ENCODE assay signal across 22 cellular contexts in genomic region chr15:63918317-63918672, GRCh38.
DNase-seq lines count a peak whose midpoint lies in the region; ATAC-seq, FAIRE-seq and TF ChIP-seq lines count a peak whose summit lies in the region.
"Had no signal": no experiment of that assay in that cellular context is flagged by ENCODE, and none has a peak within 500 bp of the region (broad histone marks: within the 10 kb centered on the region; RNA-seq: fewer than 3 reads in every experiment).

No MANE protein-coding gene starts in this region.

- H4K91ac ChIP-seq in H9 (ENCODE audit: insufficient read length, low read depth, low read length), result no peak overlapping the region

- H2BK15ac ChIP-seq in H9 (ENCODE audit: low read depth, low read length), result no peak overlapping the region

- H3T11ph ChIP-seq in H9 (ENCODE audit: low read length), result no peak overlapping the region

- H4K20me1 ChIP-seq in H9 (ENCODE audit: control insufficient read depth, insufficient read depth, insufficient read length) (no peaks in the 10 kb centered on the region), HepG2 (ENCODE audit: insufficient read depth, low read length) (no peaks in the 10 kb centered on the region), smooth muscle cell (ENCODE audit: low read depth) (no peaks in the 10 kb centered on the region)

- no peak overlapping the region for H3K14ac ChIP-seq in H9 (ENCODE audit: insufficient read depth, low read length)

- no peaks in the 10 kb centered on the region for H3K27me3 Mint-ChIP-seq in H9 (ENCODE audit: low read depth)
- H3K27me3 Mint-ChIP-seq: activated naive CD8-positive, alpha-beta T cell; stimulated activated naive CD8-positive, alpha-beta T cell treated with anti-CD3 and anti-CD28 coated beads, Interleukin-15, Interleukin-2, amounts not matched to agents 100 ng/mL and 50 ng/mL, for 24 hours had no signal

- peaks cover 4% of the 10 kb centered on the region; the same call in 1 of the 2 replicates for H3K4me1 ChIP-seq in H9 (ENCODE audit: insufficient read depth, low read length)
- H3K4me1 ChIP-seq in HepG2 (ENCODE audit: insufficient read depth, low read length), result peaks cover 64% of the 10 kb centered on the region
- peaks cover 14% of the 10 kb centered on the region for H3K4me1 ChIP-seq in smooth muscle cell (ENCODE audit: low read depth)

- no peak overlapping the region for H2BK5ac ChIP-seq in H9 (ENCODE audit: insufficient read length, low read length)

- H3K4me1 Mint-ChIP-seq in H9, result peaks cover 32 to 50% of the 10 kb centered on the region in 2 experiments

- in situ Hi-C loops in HepG2 (cut with HindIII; ENCODE audit: extremely low pct_ligation_motif_present, low pct_unique_long_range_greater_than_20kb), result no loop called here

- no peaks in the 10 kb centered on the region for H3K79me2 ChIP-seq in H9 (ENCODE audit: insufficient read depth, low read length)
- no peaks in the 10 kb centered on the region for H3K79me2 ChIP-seq in HepG2 (ENCODE audit: insufficient read depth, low read length)
- H3K79me2 ChIP-seq in smooth muscle cell (ENCODE audit: low read depth), result no peaks in the 10 kb centered on the region

- no peak overlapping the region for H2BK120ac ChIP-seq in H9 (ENCODE audit: low read depth, low read length, poor library complexity, severe bottlenecking)

- H3K4me2 ChIP-seq in H9 (ENCODE audit: insufficient read depth, insufficient read length, low read length) (no peak overlapping the region), HepG2 (ENCODE audit: low read depth, low read length) (no peak overlapping the region; the same call in 1 of the 2 replicates), smooth muscle cell (no peak overlapping the region)

- TF ChIP-seq POLR2A in HepG2 (IDR thresholded peaks at IDR 0.05; ENCODE audit: insufficient read depth in 1 of 2, low read depth in 2 of 2, low read length in 2 of 2), result no peak

- H3K4me3 ChIP-seq in HepG2 (replicated peaks in 1 of 3; ENCODE audit: insufficient read depth in 1 of 3, low read depth in 2 of 3, low read length in 3 of 3), result no peak overlapping the region
- H3K4me3 ChIP-seq in coronary artery, result no peak overlapping the region
- H3K4me3 ChIP-seq in smooth muscle cell, result no peak overlapping the region
- H3K4me3 ChIP-seq: SJSA1, upper lobe of left lung had no signal

- no peaks in the 10 kb centered on the region for H3K23me2 ChIP-seq in H9 (ENCODE audit: insufficient read length, low read depth, low read length, poor library complexity, severe bottlenecking)

- H3K4ac ChIP-seq in H9 (ENCODE audit: low read depth, low read length), result no peak overlapping the region

- no TSS peak for BruUV-seq in HepG2 (replicated peaks; lab: Mats Ljungman, UMichigan)

- no peak for TF ChIP-seq CTCF in H9 (conservative IDR thresholded peaks at IDR 0.05)
- TF ChIP-seq CTCF in HepG2 (CRISPR knock-in tag; IDR thresholded peaks at IDR 0.05), result no peak
- TF ChIP-seq CTCF in coronary artery (IDR thresholded peaks at IDR 0.05), result no peak
- no peak for TF ChIP-seq CTCF in smooth muscle cell (IDR thresholded peaks at IDR 0.05; ENCODE audit: borderline replicate concordance, insufficient read depth, poor library complexity, severe bottlenecking)

- no peak for FAIRE-seq in HepG2 (lab: Jason Lieb, UNC)
- FAIRE-seq: frontal cortex, GM19239, H54 had no signal

- DNase-seq in COLO668 (lab: John Stamatoyannopoulos, UW; ENCODE audit: unreplicated experiment) (peak; percentile 82), H9 (peak; percentile 69), NCI-H774 (lab: John Stamatoyannopoulos, UW) (peak; percentile 86), HepG2 (ENCODE audit: low spot score) (no peak), coronary artery (ENCODE audit: low spot score) (no peak), smooth muscle cell (lab: John Stamatoyannopoulos, UW; ENCODE audit: unreplicated experiment) (no peak)
- DNase-seq: activated CD4-positive, CD25-positive, alpha-beta regulatory T cell; activated CD8-positive, alpha-beta T cell treated with anti-CD3 and anti-CD28 coated beads, Interleukin-2, amount 10 ng/mL, durations not matched to agents 7 days and 5 days; CD8-positive, alpha-beta memory T cell; IMR-90; midbrain; stimulated activated CD4-positive, alpha-beta T cell treated with anti-CD3 and anti-CD28 coated beads, Interleukin-1b, Interleukin-23, amount 100 ng/mL, for 48 hours had no signal

- no peaks in the 10 kb centered on the region for H3K27me3 ChIP-seq in H9 (ENCODE audit: insufficient read depth, low read length)
- H3K27me3 ChIP-seq in HepG2 (ENCODE audit: control insufficient read depth in 1 of 2, insufficient read depth in 2 of 2, low read length in 2 of 2), result peaks cover 0 to 2% of the 10 kb centered on the region in 2 experiments; a peak in 3 of 5 replicates
- H3K27me3 ChIP-seq in smooth muscle cell (ENCODE audit: low read depth), result no peaks in the 10 kb centered on the region
- H3K27me3 ChIP-seq: SJSA1, upper lobe of left lung had no signal

- no peak for TF ChIP-seq RAD21 in HepG2 (CRISPR knock-in tag; IDR thresholded peaks at IDR 0.05)

- ATAC-seq in HepG2, result no peak; the same call in 2 of the 3 replicates
- ATAC-seq in HG02885 (IDR thresholded peaks at IDR 0.05; ENCODE audit: poor library complexity, unreplicated experiment), result no peak
- ATAC-seq: activated CD8-positive, alpha-beta T cell treated with anti-CD3 and anti-CD28 coated beads, Interleukin-2, amount 10 ng/mL, durations not matched to agents 7 days and 5 days had no signal

- H3K9ac ChIP-seq in H9 (ENCODE audit: extremely low read depth, insufficient read length, low read length) (no peak overlapping the region), HepG2 (ENCODE audit: insufficient read depth, low read depth, low read length) (no peak overlapping the region), smooth muscle cell (ENCODE audit: low read depth) (no peak overlapping the region)

- no peak overlapping the region for H3K56ac ChIP-seq in H9 (ENCODE audit: insufficient read length, low read depth, low read length)

- H2BK12ac ChIP-seq in H9 (ENCODE audit: insufficient read length, low read depth, low read length), result no peak overlapping the region

- CTCF ChIA-PET in HepG2 (lab: Yijun Ruan, JAX; ENCODE audit: low intra/inter-chr PET ratio, low total read pairs), result no interaction called here

- intact Hi-C loops in HepG2 (cut with micrococcal nuclease; ENCODE audit: unreplicated experiment), result no loop called here

- no peak for TF ChIP-seq EP300 in HepG2 (IDR thresholded peaks at IDR 0.05; ENCODE audit: low read depth in 2 of 2, low read length in 2 of 2)
- no peak for TF ChIP-seq EP300 in HepG2 (CRISPR knock-in tag; IDR thresholded peaks at IDR 0.05; ENCODE audit: borderline replicate concordance)

- no peak overlapping the region for H3K4me3 Mint-ChIP-seq in H9
- H3K4me3 Mint-ChIP-seq: activated CD8-positive, alpha-beta T cell treated with anti-CD3 and anti-CD28 coated beads, Interleukin-2, amount 10 ng/mL, durations not matched to agents 7 days and 5 days; activated naive CD8-positive, alpha-beta T cell; brain; CD8-positive, alpha-beta memory T cell; dendritic cell treated with granulocyte-macrophage colony-stimulating factor and Interleukin-4, amounts not matched to agents 40 ng/mL and 50 ng/mL, for 4 days; stimulated activated naive CD8-positive, alpha-beta T cell treated with anti-CD3 and anti-CD28 coated beads, Interleukin-15, Interleukin-2, amounts not matched to agents 100 ng/mL and 50 ng/mL, for 24 hours had no signal

- H3K27ac Mint-ChIP-seq in H9, result peak overlapping the region in 1 of 3 experiments; percentile 8; a peak in 2 of 7 replicates
- H3K27ac Mint-ChIP-seq: activated CD8-positive, alpha-beta T cell treated with anti-CD3 and anti-CD28 coated beads, Interleukin-2, amount 10 ng/mL, durations not matched to agents 7 days and 5 days; activated naive CD8-positive, alpha-beta T cell; dendritic cell treated with granulocyte-macrophage colony-stimulating factor and Interleukin-4, amounts not matched to agents 40 ng/mL and 50 ng/mL, for 4 days; stimulated activated naive CD8-positive, alpha-beta T cell treated with anti-CD3 and anti-CD28 coated beads, Interleukin-15, Interleukin-2, amounts not matched to agents 100 ng/mL and 50 ng/mL, for 24 hours had no signal

- H3K36me3 ChIP-seq in HepG2 (replicated peaks in 1 of 2; ENCODE audit: control insufficient read depth in 1 of 2, insufficient read depth in 2 of 2, low read length in 2 of 2) (no peaks in the 10 kb centered on the region), smooth muscle cell (ENCODE audit: low read depth) (no peaks in the 10 kb centered on the region)
- H3K36me3 ChIP-seq: SJSA1 had no signal

- H3K9me3 ChIP-seq in H9 (ENCODE audit: control insufficient read depth, low read depth, low read length) (no peaks in the 10 kb centered on the region), HepG2 (ENCODE audit: low read length) (no peaks in the 10 kb centered on the region), smooth muscle cell (replicated peaks; ENCODE audit: low read depth) (no peaks in the 10 kb centered on the region)
- H3K9me3 ChIP-seq: SJSA1, upper lobe of left lung had no signal

- no peak overlapping the region for H3K23ac ChIP-seq in H9 (ENCODE audit: insufficient read length, low read depth, low read length)

- H3K79me1 ChIP-seq in H9 (ENCODE audit: insufficient read depth, low read depth, low read length, poor library complexity, severe bottlenecking), result no peaks in the 10 kb centered on the region

- POLR2A ChIA-PET in HepG2 (lab: Yijun Ruan, JAX), result no interaction called here

- no peaks in the 10 kb centered on the region for H3K9me3 Mint-ChIP-seq in H9
- H3K9me3 Mint-ChIP-seq: brain; CD8-positive, alpha-beta memory T cell; dendritic cell treated with granulocyte-macrophage colony-stimulating factor and Interleukin-4, amounts not matched to agents 40 ng/mL and 50 ng/mL, for 4 days; stimulated activated naive CD8-positive, alpha-beta T cell treated with anti-CD3 and anti-CD28 coated beads, Interleukin-15, Interleukin-2, amounts not matched to agents 100 ng/mL and 50 ng/mL, for 24 hours had no signal

- WGBS in H9 (ENCODE audit: extremely low coverage, insufficient read length, low lambda C conversion rate), result no CpG with 5 or more reads among the region's 6 CpGs
- 10% methylated on average over 5 of the region's 6 CpGs for WGBS in HepG2 (ENCODE audit: low lambda C conversion rate)
- 74% methylated on average over 6 of the region's 6 CpGs for WGBS in smooth muscle cell (ENCODE audit: low lambda C conversion rate)

- no peaks in the 10 kb centered on the region; a peak in 1 of 7 replicates for H3K36me3 Mint-ChIP-seq in H9 (ENCODE audit: insufficient read depth in 1 of 3, low read depth in 3 of 3)
- H3K36me3 Mint-ChIP-seq: activated naive CD8-positive, alpha-beta T cell; brain had no signal

- H3K27ac ChIP-seq in H9 (ENCODE audit: insufficient read length, low read depth, low read length) (no peak overlapping the region), HepG2 (ENCODE audit: extremely low read length, insufficient read depth, low read length) (no peak overlapping the region), coronary artery (no peak overlapping the region), smooth muscle cell (ENCODE audit: low read depth) (no peak overlapping the region)
- H3K27ac ChIP-seq: SJSA1, upper lobe of left lung had no signal

- H4K5ac ChIP-seq in H9 (ENCODE audit: insufficient read length, low read depth, low read length), result no peak overlapping the region

- no peak overlapping the region for H4K8ac ChIP-seq in H9 (replicated peaks; ENCODE audit: insufficient read length, low read depth, low read length)

- H2AFZ ChIP-seq in H9 (ENCODE audit: low read length) (no peak overlapping the region), HepG2 (ENCODE audit: low read length) (no peak overlapping the region), smooth muscle cell (ENCODE audit: low read depth) (no peak overlapping the region)

- H2BK20ac ChIP-seq in H9 (ENCODE audit: low read depth, low read length, poor library complexity, severe bottlenecking), result no peak overlapping the region

- no peak overlapping the region for H2AK5ac ChIP-seq in H9 (ENCODE audit: insufficient read length, low read length)

- H3F3A ChIP-seq in smooth muscle cell (ENCODE audit: low read depth), result no peaks in the 10 kb centered on the region

- H3K18ac ChIP-seq in H9 (ENCODE audit: insufficient read length, low read depth, low read length), result no peak overlapping the region

Comparison
In these comparisons a context has a peak if more than half of its experiments do, and no peak if none do; other contexts are left out.
1. DNase-seq: peak in COLO668 (single experiment), H9 (single experiment) and NCI-H774 (single experiment); none in HepG2 (single experiment), coronary artery (single experiment) and smooth muscle cell (single experiment).